8 cellular contexts compared by ENCODE assay signal in genomic region chr12:64613775-64614398, GRCh38. TPM values are rescaled to one million over a fixed set of nuclear protein-coding genes. Genes with fewer than 3 reads are reported as not detected.
DNase-seq lines count a peak whose midpoint lies in the region; ATAC-seq and TF ChIP-seq lines count a peak whose summit lies in the region.
"Not testable (repeated sequence)": the region's sequence is repeated elsewhere in the genome, so short reads cannot be mapped to it uniquely, and the experiment has no call there.

No MANE protein-coding gene starts in this region.

- H3K4me1 Mint-ChIP-seq in activated B cell treated with CpG ODN at 0.5 μM for 24 hours (peaks cover 65% of the 10 kb centered on the region), naive B cell (peaks cover 24 to 70% (median 63%) of the 10 kb centered on the region in 3 donors)
- H3K4me1 Mint-ChIP-seq in activated T-helper 1 cell treated with anti-CD3 and anti-CD28 coated beads, Interleukin-12 subunit alpha, Interleukin-12 subunit beta, Interleukin-2, Interleukin-4 antibody, amounts not matched to agents 30 ng/mL and 10 ng/mL and 1 ng/mL, durations not matched to agents 14 hours and 24 hours and 36 hours (ENCODE audit: low read depth) = peaks cover 57% of the 10 kb centered on the region
- H3K4me1 Mint-ChIP-seq in central memory CD8-positive, alpha-beta T cell = peaks cover 48% of the 10 kb centered on the region
- H3K4me1 Mint-ChIP-seq in stimulated activated memory B cell treated with anti-CD40 and anti-IgM and Interleukin-4, amounts not matched to agents 10 μg/mL and 1 μg/mL and 100 μg/mL, for 72 hours = peaks cover 54% of the 10 kb centered on the region

- POLR2A ChIA-PET in activated B cell treated with CpG ODN at 0.5 μM for 24 hours (lab: Charles Lee) = interaction anchor here (0.7 to 11.4 kb wide), 3 partner anchors 10 to 62 kb away, joined by 3 to 256 read pairs (median 5); no protein-coding TSS in a partner anchor

- CTCF ChIA-PET in activated B cell treated with CpG ODN at 0.5 μM for 24 hours (lab: Charles Lee) = interaction anchor here (0.5 to 1.7 kb wide), 3 partner anchors 63 to 84 kb away, joined by 3 to 4 read pairs (median 3); no protein-coding TSS in a partner anchor

- intact Hi-C loops in activated B cell treated with CpG ODN at 0.5 μM for 24 hours (cut with micrococcal nuclease) = not testable (repeated sequence)
- intact Hi-C loops in activated T-helper 1 cell treated with anti-CD3 and anti-CD28 coated beads, Interleukin-12 subunit alpha, Interleukin-12 subunit beta, Interleukin-2, Interleukin-4 antibody, amounts not matched to agents 30 ng/mL and 10 ng/mL and 1 ng/mL, durations not matched to agents 14 hours and 24 hours and 36 hours (cut with micrococcal nuclease) = loop anchor here (5.0 kb wide), 1 partner anchor 1688 kb away; the partner anchor contains the start of gene HELB

- DNase-seq in NAMALWA (ENCODE audit: low spot score) (peak; percentile 64), naive B cell (peak; percentile 33)
- DNase-seq in activated B cell treated with CpG ODN at 0.5 μM for 24 hours; activated T-helper 1 cell treated with anti-CD3 and anti-CD28 coated beads, Interleukin-12 subunit alpha, Interleukin-12 subunit beta, Interleukin-2, Interleukin-4 antibody, amounts not matched to agents 30 ng/mL and 10 ng/mL and 1 ng/mL, durations not matched to agents 14 hours and 24 hours and 36 hours (ENCODE audit: low spot score); central memory CD8-positive, alpha-beta T cell (ENCODE audit: low spot score in 2 of 2): not testable (repeated sequence)

- H3K9me3 ChIP-seq in BLaER1 = not testable (repeated sequence)

- not testable (repeated sequence) for H3K9me3 Mint-ChIP-seq in activated B cell treated with CpG ODN at 0.5 μM for 24 hours; activated T-helper 1 cell treated with anti-CD3 and anti-CD28 coated beads, Interleukin-12 subunit alpha, Interleukin-12 subunit beta, Interleukin-2, Interleukin-4 antibody, amounts not matched to agents 30 ng/mL and 10 ng/mL and 1 ng/mL, durations not matched to agents 14 hours and 24 hours and 36 hours; central memory CD8-positive, alpha-beta T cell; naive B cell; stimulated activated memory B cell treated with anti-CD40 and anti-IgM and Interleukin-4, amounts not matched to agents 10 μg/mL and 1 μg/mL and 100 μg/mL, for 72 hours

- H3K4me1 ChIP-seq in BLaER1 = peaks cover 59% of the 10 kb centered on the region

- peak overlapping the region; percentile 92 for H3K4me2 ChIP-seq in BLaER1

- H3K4me3 ChIP-seq in BLaER1 = 0 out of 2 replicates have a peak overlapping the region, but pooled peaks have one; percentile 25
- peak overlapping the region; percentile 49; the same call in 1 of the 2 replicates for H3K4me3 ChIP-seq in GM08714 (ENCODE audit: low read length)

- not testable (repeated sequence) for H3K27me3 ChIP-seq in BLaER1

- peaks cover 30% of the 10 kb centered on the region for H4K20me1 ChIP-seq in BLaER1

- ATAC-seq in activated B cell treated with CpG ODN at 0.5 μM for 24 hours (ENCODE audit: low read depth); central memory CD8-positive, alpha-beta T cell (replicated peaks; ENCODE audit: extremely low read depth, poor library complexity, severe bottlenecking); stimulated activated memory B cell treated with anti-CD40 and anti-IgM and Interleukin-4, amounts not matched to agents 10 μg/mL and 1 μg/mL and 100 μg/mL, for 72 hours: not testable (repeated sequence)
- peak; percentile 24 to 27 for ATAC-seq in naive B cell (ENCODE audit: low read depth in 2 of 2)

- H3K27ac Mint-ChIP-seq in activated B cell treated with CpG ODN at 0.5 μM for 24 hours = peak overlapping the region; percentile 96
- H3K27ac Mint-ChIP-seq in activated T-helper 1 cell treated with anti-CD3 and anti-CD28 coated beads, Interleukin-12 subunit alpha, Interleukin-12 subunit beta, Interleukin-2, Interleukin-4 antibody, amounts not matched to agents 30 ng/mL and 10 ng/mL and 1 ng/mL, durations not matched to agents 14 hours and 24 hours and 36 hours = not testable (repeated sequence)
- peak overlapping the region; percentile 94 for H3K27ac Mint-ChIP-seq in central memory CD8-positive, alpha-beta T cell (ENCODE audit: low read depth)
- peak overlapping the region; percentile 69 to 98 (median 96) for H3K27ac Mint-ChIP-seq in naive B cell
- peak overlapping the region; percentile 91 for H3K27ac Mint-ChIP-seq in stimulated activated memory B cell treated with anti-CD40 and anti-IgM and Interleukin-4, amounts not matched to agents 10 μg/mL and 1 μg/mL and 100 μg/mL, for 72 hours

- not testable (repeated sequence) for TF ChIP-seq CTCF in activated B cell treated with CpG ODN at 0.5 μM for 24 hours (IDR thresholded peaks at IDR 0.05)

- H3K36me3 Mint-ChIP-seq in activated B cell treated with CpG ODN at 0.5 μM for 24 hours (ENCODE audit: low read depth) = peaks cover 55% of the 10 kb centered on the region
- H3K36me3 Mint-ChIP-seq in activated T-helper 1 cell treated with anti-CD3 and anti-CD28 coated beads, Interleukin-12 subunit alpha, Interleukin-12 subunit beta, Interleukin-2, Interleukin-4 antibody, amounts not matched to agents 30 ng/mL and 10 ng/mL and 1 ng/mL, durations not matched to agents 14 hours and 24 hours and 36 hours (ENCODE audit: low read depth) = peaks cover 21% of the 10 kb centered on the region
- peaks cover 56% of the 10 kb centered on the region for H3K36me3 Mint-ChIP-seq in central memory CD8-positive, alpha-beta T cell (ENCODE audit: insufficient read depth)
- H3K36me3 Mint-ChIP-seq in naive B cell = not testable (repeated sequence)
- peaks cover 28% of the 10 kb centered on the region for H3K36me3 Mint-ChIP-seq in stimulated activated memory B cell treated with anti-CD40 and anti-IgM and Interleukin-4, amounts not matched to agents 10 μg/mL and 1 μg/mL and 100 μg/mL, for 72 hours

- H3K27ac ChIP-seq in BLaER1 = peak overlapping the region; percentile 1; the same call in 1 of the 2 replicates

- peaks cover 15% of the 10 kb centered on the region; the same call in 1 of the 2 replicates for H3K36me3 ChIP-seq in BLaER1

- H3K4me3 Mint-ChIP-seq in activated B cell treated with CpG ODN at 0.5 μM for 24 hours (peak overlapping the region; percentile 99), naive B cell (peak overlapping the region; percentile 88 to 99 (median 96))
- H3K4me3 Mint-ChIP-seq in activated T-helper 1 cell treated with anti-CD3 and anti-CD28 coated beads, Interleukin-12 subunit alpha, Interleukin-12 subunit beta, Interleukin-2, Interleukin-4 antibody, amounts not matched to agents 30 ng/mL and 10 ng/mL and 1 ng/mL, durations not matched to agents 14 hours and 24 hours and 36 hours = peak overlapping the region; percentile 33
- H3K4me3 Mint-ChIP-seq in central memory CD8-positive, alpha-beta T cell = not testable (repeated sequence)
- peak overlapping the region; percentile 99 for H3K4me3 Mint-ChIP-seq in stimulated activated memory B cell treated with anti-CD40 and anti-IgM and Interleukin-4, amounts not matched to agents 10 μg/mL and 1 μg/mL and 100 μg/mL, for 72 hours

- not testable (repeated sequence) for H3K9ac ChIP-seq in BLaER1

- not testable (repeated sequence) for H3K27me3 Mint-ChIP-seq in activated B cell treated with CpG ODN at 0.5 μM for 24 hours; activated T-helper 1 cell treated with anti-CD3 and anti-CD28 coated beads, Interleukin-12 subunit alpha, Interleukin-12 subunit beta, Interleukin-2, Interleukin-4 antibody, amounts not matched to agents 30 ng/mL and 10 ng/mL and 1 ng/mL, durations not matched to agents 14 hours and 24 hours and 36 hours (ENCODE audit: insufficient read depth); central memory CD8-positive, alpha-beta T cell; naive B cell; stimulated activated memory B cell treated with anti-CD40 and anti-IgM and Interleukin-4, amounts not matched to agents 10 μg/mL and 1 μg/mL and 100 μg/mL, for 72 hours

RNA-seq across cellular contexts. Expression of gene RASSF3, which starts 3.6 kb away (rescaled TPM):
- total RNA-seq in activated B cell treated with CpG ODN at 0.5 μM for 24 hours = 90.9 and 95.7 TPM in 2 replicates
- total RNA-seq in activated T-helper 1 cell treated with anti-CD3 and anti-CD28 coated beads, Interleukin-12 subunit alpha, Interleukin-12 subunit beta, Interleukin-2, Interleukin-4 antibody, amounts not matched to agents 30 ng/mL and 10 ng/mL and 1 ng/mL, durations not matched to agents 14 hours and 24 hours and 36 hours = 37.1 and 38.3 TPM in 2 replicates
- polyA plus RNA-seq in naive B cell (ENCODE audit: low read depth in 6 of 6) = 1 to 10 TPM; 3.2 to 7.8 (median 4.5) TPM
